ENCODE assay signal across 16 cellular contexts in the genomic region with DNA sequence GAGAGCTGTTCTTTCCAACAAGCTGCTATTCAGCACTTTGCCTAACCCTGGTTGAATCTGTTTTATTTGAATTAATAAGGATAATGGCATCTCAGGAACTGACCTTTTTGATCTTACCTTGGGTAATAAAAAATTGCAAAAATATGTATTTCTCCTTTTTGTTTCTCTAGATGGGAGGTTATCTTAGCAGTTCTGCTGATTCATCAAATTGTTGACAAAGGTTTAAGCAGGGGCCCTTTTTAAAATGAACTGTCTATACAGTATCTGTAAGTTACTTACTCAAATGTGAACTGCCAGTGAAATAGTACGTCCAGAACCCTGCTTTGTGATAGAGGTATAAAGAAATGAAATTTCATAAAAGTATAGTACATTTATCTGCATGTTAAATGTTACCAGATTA. TPM values are rescaled to one million over a fixed set of nuclear protein-coding genes. Genes with fewer than 3 reads are reported as not detected.
DNase-seq lines count a peak whose midpoint lies in the region; ATAC-seq and TF ChIP-seq lines count a peak whose summit lies in the region.
"Had no signal": no experiment of that assay in that cellular context is flagged by ENCODE, and none has a peak within 500 bp of the region (broad histone marks: within the 10 kb centered on the region; RNA-seq: fewer than 3 reads in every experiment).

No MANE protein-coding gene starts in this region.

- WGBS in H9 (ENCODE audit: extremely low coverage, insufficient read length, low lambda C conversion rate), result no CpG with 5 or more reads among the region's 1 CpG

- peaks cover 52% of the 10 kb centered on the region for H3K4me1 Mint-ChIP-seq in activated naive CD4-positive, alpha-beta T cell treated with anti-CD3 and anti-CD28 coated beads, Interleukin-2, amount 50 U/mL, for 24 hours
- peaks cover 14 to 18% of the 10 kb centered on the region in 2 experiments for H3K4me1 Mint-ChIP-seq in H9
- H3K4me1 Mint-ChIP-seq in activated T-helper 2 cell treated with anti-CD3 and anti-CD28 coated beads, Interferon-gamma antibody, Interleukin-2, Interleukin-4, amounts not matched to agents 10 μg/mL and 5 μg/mL and 100 μg/mL, durations not matched to agents 14 hours and 24 hours and 36 hours (ENCODE audit: low read depth), result peaks cover 57% of the 10 kb centered on the region
- H3K4me1 Mint-ChIP-seq in stimulated activated effector memory CD8-positive, alpha-beta T cell treated with anti-CD3 and anti-CD28 coated beads, Interleukin-12 subunit alpha, Interleukin-12 subunit beta, amount 100 ng/mL, for 72 hours, result peaks cover 30% of the 10 kb centered on the region

- no peak overlapping the region for H3K27ac Mint-ChIP-seq in activated naive CD4-positive, alpha-beta T cell treated with anti-CD3 and anti-CD28 coated beads, Interleukin-2, amount 50 U/mL, for 24 hours
- no peak overlapping the region for H3K27ac Mint-ChIP-seq in H9
- H3K27ac Mint-ChIP-seq in activated T-helper 2 cell treated with anti-CD3 and anti-CD28 coated beads, Interferon-gamma antibody, Interleukin-2, Interleukin-4, amounts not matched to agents 10 μg/mL and 5 μg/mL and 100 μg/mL, durations not matched to agents 14 hours and 24 hours and 36 hours, result no peak overlapping the region
- no peak overlapping the region for H3K27ac Mint-ChIP-seq in stimulated activated effector memory CD8-positive, alpha-beta T cell treated with anti-CD3 and anti-CD28 coated beads, Interleukin-12 subunit alpha, Interleukin-12 subunit beta, amount 100 ng/mL, for 72 hours
- H3K27ac Mint-ChIP-seq: HFFc6 had no signal

- peak overlapping the region; percentile 71 for H3K4me2 ChIP-seq in H9 (ENCODE audit: insufficient read depth, insufficient read length, low read length)

- H3K27ac ChIP-seq in H9 (ENCODE audit: insufficient read length, low read depth, low read length), result no peak overlapping the region
- no peak overlapping the region for H3K27ac ChIP-seq in gastrocnemius medialis
- H3K27ac ChIP-seq: ascending aorta, parathyroid adenoma had no signal

- H3K27me3 Mint-ChIP-seq in activated naive CD4-positive, alpha-beta T cell treated with anti-CD3 and anti-CD28 coated beads, Interleukin-2, amount 50 U/mL, for 24 hours, result no peaks in the 10 kb centered on the region
- peaks cover 42% of the 10 kb centered on the region for H3K27me3 Mint-ChIP-seq in H9 (ENCODE audit: low read depth)
- peaks cover 32% of the 10 kb centered on the region for H3K27me3 Mint-ChIP-seq in activated T-helper 2 cell treated with anti-CD3 and anti-CD28 coated beads, Interferon-gamma antibody, Interleukin-2, Interleukin-4, amounts not matched to agents 10 μg/mL and 5 μg/mL and 100 μg/mL, durations not matched to agents 14 hours and 24 hours and 36 hours (ENCODE audit: low read depth)

- no peak overlapping the region for H3K4me3 ChIP-seq in gastrocnemius medialis

- H3K9me3 ChIP-seq in H9 (ENCODE audit: control insufficient read depth, low read depth, low read length) (no peaks in the 10 kb centered on the region), gastrocnemius medialis (no peaks in the 10 kb centered on the region)
- H3K9me3 ChIP-seq: ascending aorta had no signal

- no peak overlapping the region for H3T11ph ChIP-seq in H9 (ENCODE audit: low read length)

- H3K4me1 ChIP-seq in H9 (ENCODE audit: insufficient read depth, low read length) (no peaks in the 10 kb centered on the region), gastrocnemius medialis (peaks cover 0 to 7% of the 10 kb centered on the region in 2 donors)

- no peak for DNase-seq in activated naive CD4-positive, alpha-beta T cell (lab: John Stamatoyannopoulos, UW)
- no peak for DNase-seq in H9
- DNase-seq in activated T-helper 2 cell treated with anti-CD3 and anti-CD28 coated beads, Interferon-gamma antibody, Interleukin-2, Interleukin-4, amounts not matched to agents 10 μg/mL and 5 μg/mL and 100 μg/mL, durations not matched to agents 14 hours and 24 hours and 36 hours (ENCODE audit: low spot score), result no peak
- no peak for DNase-seq in stimulated activated effector memory CD8-positive, alpha-beta T cell treated with anti-CD3 and anti-CD28 coated beads, Interleukin-12 subunit alpha, Interleukin-12 subunit beta, amount 100 ng/mL, for 72 hours (ENCODE audit: low spot score in 2 of 2)
- DNase-seq in gastrocnemius medialis, result no peak
- no peak for DNase-seq in HK-2 (ENCODE audit: unreplicated experiment)
- DNase-seq: activated gamma-delta T cell, HFFc6, mammary epithelial cell had no signal

- no peak overlapping the region for H2AK5ac ChIP-seq in H9 (ENCODE audit: insufficient read length, low read length)

- no peak overlapping the region for H4K8ac ChIP-seq in H9 (replicated peaks; ENCODE audit: insufficient read length, low read depth, low read length)

- no peaks in the 10 kb centered on the region for H3K79me2 ChIP-seq in H9 (ENCODE audit: insufficient read depth, low read length)
- H3K79me2 ChIP-seq: parathyroid adenoma had no signal

- H3K23me2 ChIP-seq in H9 (ENCODE audit: insufficient read length, low read depth, low read length, poor library complexity, severe bottlenecking), result peaks cover 7% of the 10 kb centered on the region

- H2BK15ac ChIP-seq in H9 (ENCODE audit: low read depth, low read length), result no peak overlapping the region

- H3K27me3 ChIP-seq in H9 (ENCODE audit: insufficient read depth, low read length) (peaks cover 4% of the 10 kb centered on the region; the same call in 1 of the 2 replicates), gastrocnemius medialis (no peaks in the 10 kb centered on the region)
- H3K27me3 ChIP-seq: ascending aorta had no signal

- no peaks in the 10 kb centered on the region for H3K36me3 ChIP-seq in gastrocnemius medialis
- H3K36me3 ChIP-seq: ascending aorta had no signal

- H3K14ac ChIP-seq in H9 (ENCODE audit: insufficient read depth, low read length), result no peak overlapping the region

- TF ChIP-seq CTCF in H9 (conservative IDR thresholded peaks at IDR 0.05) (no peak), gastrocnemius medialis (IDR thresholded peaks at IDR 0.05 in 4 of 5, conservative IDR thresholded peaks at IDR 0.05 in 1 of 5) (no peak)

- no peak overlapping the region for H4K5ac ChIP-seq in H9 (ENCODE audit: insufficient read length, low read depth, low read length)

- no peaks in the 10 kb centered on the region for H3K79me1 ChIP-seq in H9 (ENCODE audit: insufficient read depth, low read depth, low read length, poor library complexity, severe bottlenecking)

- no peak overlapping the region for H2BK120ac ChIP-seq in H9 (ENCODE audit: low read depth, low read length, poor library complexity, severe bottlenecking)

- no peak overlapping the region for H2BK20ac ChIP-seq in H9 (ENCODE audit: low read depth, low read length, poor library complexity, severe bottlenecking)

- intact Hi-C loops in activated T-helper 2 cell treated with anti-CD3 and anti-CD28 coated beads, Interferon-gamma antibody, Interleukin-2, Interleukin-4, amounts not matched to agents 10 μg/mL and 5 μg/mL and 100 μg/mL, durations not matched to agents 14 hours and 24 hours and 36 hours (cut with micrococcal nuclease), result loop anchor here (10.0 kb wide), 2 partner anchors 109 to 499 kb away; no protein-coding TSS in a partner anchor
- intact Hi-C loops in gastrocnemius medialis (cut with DNase I; ENCODE audit: low total_unique reads), result no loop called here

- no peak overlapping the region for H4K91ac ChIP-seq in H9 (ENCODE audit: insufficient read length, low read depth, low read length)

- no peak overlapping the region for H2AFZ ChIP-seq in H9 (ENCODE audit: low read length)

- TF ChIP-seq POLR2A in gastrocnemius medialis (IDR thresholded peaks at IDR 0.05), result no peak

- no peak overlapping the region for H3K4ac ChIP-seq in H9 (ENCODE audit: low read depth, low read length)

- H3K9ac ChIP-seq in H9 (ENCODE audit: extremely low read depth, insufficient read length, low read length), result no peak overlapping the region
- H3K9ac ChIP-seq: parathyroid adenoma had no signal

- no peak overlapping the region for H2BK12ac ChIP-seq in H9 (ENCODE audit: insufficient read length, low read depth, low read length)

- in situ Hi-C loops in gastrocnemius medialis (cut with MboI; ENCODE audit: low sequenced_read_pairs in 4 of 4), result no loop called here

- peak overlapping the region; percentile 89 for H3K4me3 Mint-ChIP-seq in activated naive CD4-positive, alpha-beta T cell treated with anti-CD3 and anti-CD28 coated beads, Interleukin-2, amount 50 U/mL, for 24 hours
- H3K4me3 Mint-ChIP-seq in H9, result no peak overlapping the region; a peak in 1 of 5 replicates
- H3K4me3 Mint-ChIP-seq in activated T-helper 2 cell treated with anti-CD3 and anti-CD28 coated beads, Interferon-gamma antibody, Interleukin-2, Interleukin-4, amounts not matched to agents 10 μg/mL and 5 μg/mL and 100 μg/mL, durations not matched to agents 14 hours and 24 hours and 36 hours (ENCODE audit: low read depth), result peak overlapping the region; percentile 54
- H3K4me3 Mint-ChIP-seq in stimulated activated effector memory CD8-positive, alpha-beta T cell treated with anti-CD3 and anti-CD28 coated beads, Interleukin-12 subunit alpha, Interleukin-12 subunit beta, amount 100 ng/mL, for 72 hours, result peak overlapping the region; percentile 90
- H3K4me3 Mint-ChIP-seq: HFFc6 had no signal

- H3K9me3 Mint-ChIP-seq in activated naive CD4-positive, alpha-beta T cell treated with anti-CD3 and anti-CD28 coated beads, Interleukin-2, amount 50 U/mL, for 24 hours, result no peaks in the 10 kb centered on the region
- no peaks in the 10 kb centered on the region for H3K9me3 Mint-ChIP-seq in H9
- H3K9me3 Mint-ChIP-seq in activated T-helper 2 cell treated with anti-CD3 and anti-CD28 coated beads, Interferon-gamma antibody, Interleukin-2, Interleukin-4, amounts not matched to agents 10 μg/mL and 5 μg/mL and 100 μg/mL, durations not matched to agents 14 hours and 24 hours and 36 hours, result peaks cover under 1% of the 10 kb centered on the region
- no peaks in the 10 kb centered on the region for H3K9me3 Mint-ChIP-seq in stimulated activated effector memory CD8-positive, alpha-beta T cell treated with anti-CD3 and anti-CD28 coated beads, Interleukin-12 subunit alpha, Interleukin-12 subunit beta, amount 100 ng/mL, for 72 hours
- H3K9me3 Mint-ChIP-seq: HFFc6 had no signal

- no peak overlapping the region for H2BK5ac ChIP-seq in H9 (ENCODE audit: insufficient read length, low read length)

- no peak for ATAC-seq in stimulated activated effector memory CD8-positive, alpha-beta T cell treated with anti-CD3 and anti-CD28 coated beads, Interleukin-12 subunit alpha, Interleukin-12 subunit beta, amount 100 ng/mL, for 72 hours
- ATAC-seq in HG02610 (IDR thresholded peaks at IDR 0.05; ENCODE audit: unreplicated experiment) (no peak), gastrocnemius medialis (no peak)

- H3K36me3 Mint-ChIP-seq in activated naive CD4-positive, alpha-beta T cell treated with anti-CD3 and anti-CD28 coated beads, Interleukin-2, amount 50 U/mL, for 24 hours, result no peaks in the 10 kb centered on the region
- no peaks in the 10 kb centered on the region for H3K36me3 Mint-ChIP-seq in H9 (ENCODE audit: insufficient read depth in 1 of 3, low read depth in 3 of 3)
- H3K36me3 Mint-ChIP-seq in activated T-helper 2 cell treated with anti-CD3 and anti-CD28 coated beads, Interferon-gamma antibody, Interleukin-2, Interleukin-4, amounts not matched to agents 10 μg/mL and 5 μg/mL and 100 μg/mL, durations not matched to agents 14 hours and 24 hours and 36 hours (ENCODE audit: low read depth), result peaks cover 2% of the 10 kb centered on the region
- H3K36me3 Mint-ChIP-seq in stimulated activated effector memory CD8-positive, alpha-beta T cell treated with anti-CD3 and anti-CD28 coated beads, Interleukin-12 subunit alpha, Interleukin-12 subunit beta, amount 100 ng/mL, for 72 hours, result peaks cover 6% of the 10 kb centered on the region

- no peak overlapping the region for H3K18ac ChIP-seq in H9 (ENCODE audit: insufficient read length, low read depth, low read length)

- H4K20me1 ChIP-seq in H9 (ENCODE audit: control insufficient read depth, insufficient read depth, insufficient read length), result no peaks in the 10 kb centered on the region

- no peak overlapping the region for H3K56ac ChIP-seq in H9 (ENCODE audit: insufficient read length, low read depth, low read length)

- no peak overlapping the region for H3K23ac ChIP-seq in H9 (ENCODE audit: insufficient read length, low read depth, low read length)

RNA-seq across cellular contexts. Expression of a gene that starts 0.7 kb away (rescaled TPM):
- not detected in 2 replicates for total RNA-seq in H9 (2021)
- not detected in 2 replicates for total RNA-seq in activated T-helper 2 cell treated with anti-CD3 and anti-CD28 coated beads, Interferon-gamma antibody, Interleukin-2, Interleukin-4, amounts not matched to agents 10 μg/mL and 5 μg/mL and 100 μg/mL, durations not matched to agents 14 hours and 24 hours and 36 hours
- not detected for total RNA-seq in gastrocnemius medialis
- total RNA-seq: ascending aorta, HFFc6, kidney epithelial cell, mammary epithelial cell, MCF 10A, myocyte had no signal

RNA-seq across cellular contexts. Expression of a gene that starts 14.6 kb away (rescaled TPM):
- 15.6 and 16.3 TPM in 2 replicates for total RNA-seq in H9 (2021)
- 18.0 and 20.7 TPM in 2 replicates for total RNA-seq in activated T-helper 2 cell treated with anti-CD3 and anti-CD28 coated beads, Interferon-gamma antibody, Interleukin-2, Interleukin-4, amounts not matched to agents 10 μg/mL and 5 μg/mL and 100 μg/mL, durations not matched to agents 14 hours and 24 hours and 36 hours
- 1 to 10 TPM in 3 of 4 donors, under 1 TPM in 1; 0.82 to 3.6 (median 1.6) TPM for total RNA-seq in gastrocnemius medialis

Comparison
In these comparisons a context has a peak if more than half of its experiments do, and no peak if none do; other contexts are left out.
1. H3K4me3 Mint-ChIP-seq: peak in activated naive CD4-positive, alpha-beta T cell treated with anti-CD3 and anti-CD28 coated beads, Interleukin-2, amount 50 U/mL, for 24 hours (single experiment), activated T-helper 2 cell treated with anti-CD3 and anti-CD28 coated beads, Interferon-gamma antibody, Interleukin-2, Interleukin-4, amounts not matched to agents 10 μg/mL and 5 μg/mL and 100 μg/mL, durations not matched to agents 14 hours and 24 hours and 36 hours (single experiment) and stimulated activated effector memory CD8-positive, alpha-beta T cell treated with anti-CD3 and anti-CD28 coated beads, Interleukin-12 subunit alpha, Interleukin-12 subunit beta, amount 100 ng/mL, for 72 hours (single experiment); none in H9 (0 of 2).